ENCODE assay signal across 8 cellular contexts in genomic region chr9:2465921-2466460, GRCh38.
A peak's percentile ranks its signal among the peaks of the same experiment; 100 is the strongest.
DNase-seq lines count a peak whose midpoint lies in the region; ATAC-seq and TF ChIP-seq lines count a peak whose summit lies in the region.

No MANE protein-coding gene starts in this region.

- TF ChIP-seq POLR2A in HCT116 (IDR thresholded peaks at IDR 0.05; ENCODE audit: borderline replicate concordance, extremely low read depth, insufficient read depth, insufficient read length): no peak

- H3K9me2 ChIP-seq in HCT116 (ENCODE audit: insufficient read depth): no peaks in the 10 kb centered on the region

- CTCF ChIA-PET in HCT116 (lab: Charles Lee): interaction anchor here (0.7 kb wide), 1 partner anchor 1763 kb away, joined by 3 read pairs; no protein-coding TSS in a partner anchor

- no peak for TF ChIP-seq CTCF in HCT116 (IDR thresholded peaks at IDR 0.05 in 2 of 3, conservative IDR thresholded peaks at IDR 0.05 in 1 of 3; ENCODE audit: borderline replicate concordance in 1 of 3, insufficient read depth in 1 of 3, low read depth in 2 of 3, low read length in 2 of 3)

- H3K36me3 ChIP-seq in HCT116 (ENCODE audit: control insufficient read depth in 1 of 2, insufficient read depth in 2 of 2, low read length in 2 of 2) (no peaks in the 10 kb centered on the region), MG63 (no peaks in the 10 kb centered on the region)

- H3K4me3 ChIP-seq in HCT116 (replicated peaks in 1 of 2; ENCODE audit: low read depth in 1 of 2, low read length in 2 of 2): no peak overlapping the region
- H3K4me3 ChIP-seq in MG63: no peak overlapping the region

- H3K9ac ChIP-seq in HCT116 (ENCODE audit: low read length): no peak overlapping the region

- H3K4me2 ChIP-seq in HCT116 (ENCODE audit: low read length): peak overlapping the region; percentile 46

- intact Hi-C loops in HCT116 (cut with micrococcal nuclease): no loop called here

- POLR2A ChIA-PET in HCT116 (lab: Charles Lee): no interaction called here

- H3K79me2 ChIP-seq in HCT116 (ENCODE audit: insufficient read depth, low read length): no peaks in the 10 kb centered on the region

- RAD21 ChIA-PET in HCT116 (lab: Charles Lee; ENCODE audit: low non-redundant PET in 1 of 2, low total read pairs in 2 of 2, uncharacterized antibody in 2 of 2, unreplicated experiment in 2 of 2): no interaction called here

- H3K27ac ChIP-seq in HCT116 (ENCODE audit: low read depth, low read length) (no peak overlapping the region), epithelial cell of prostate (no peak overlapping the region)

- TF ChIP-seq RAD21 in HCT116 (IDR thresholded peaks at IDR 0.05; ENCODE audit: low read depth): no peak

- no peaks in the 10 kb centered on the region for H3K9me3 ChIP-seq in HCT116 (ENCODE audit: control insufficient read depth in 1 of 2, insufficient read depth in 1 of 2, low read depth in 1 of 2, low read length in 2 of 2)
- no peaks in the 10 kb centered on the region for H3K9me3 ChIP-seq in MG63

- H4K20me1 ChIP-seq in HCT116 (ENCODE audit: insufficient read depth): no peaks in the 10 kb centered on the region

- H3K4me1 ChIP-seq in HCT116 (ENCODE audit: control insufficient read depth in 1 of 2, insufficient read depth in 2 of 2, low read length in 2 of 2): peaks cover 8 to 13% of the 10 kb centered on the region in 2 experiments; a peak in 3 of 4 replicates

- DNase-seq in DMS 273 (lab: John Stamatoyannopoulos, UW; ENCODE audit: unreplicated experiment): peak; percentile 19
- DNase-seq in DMS 273 treated with DMSO at 0.1 percent for 48 hours (lab: John Stamatoyannopoulos, UW): no peak
- DNase-seq in HCT116 (ENCODE audit: low read depth, low spot score): peak; percentile 36
- DNase-seq in LoVo (ENCODE audit: low spot score): peak; percentile 57
- DNase-seq in epithelial cell of prostate (ENCODE audit: low read depth, low spot score): peak; percentile 53
- no peak for DNase-seq in stimulated activated CD4-positive, alpha-beta T cell treated with anti-CD3 and anti-CD28 coated beads, Interleukin-15, amount 100 ng/mL, for 24 hours
- no peak for DNase-seq in pons (ENCODE audit: low spot score)
- DNase-seq in MG63: no peak

- ATAC-seq in HCT116: peak; percentile 94

- no TSS peak for BruUV-seq in HCT116 (replicated peaks; lab: Mats Ljungman, UMichigan)

- H3K27me3 ChIP-seq in HCT116 (ENCODE audit: insufficient read depth, low read length) (peaks cover 13% of the 10 kb centered on the region; the same call in 1 of the 2 replicates), MG63 (no peaks in the 10 kb centered on the region)

- peak overlapping the region; percentile 8 for H2AFZ ChIP-seq in HCT116 (ENCODE audit: low read depth, low read length, poor library complexity, severe bottlenecking)

TF ChIP-seq in HCT116, 20 proteins besides CTCF, POLR2A, EP300 and RAD21:
- TF ChIP-seq ZBTB33 (IDR thresholded peaks at IDR 0.05; ENCODE audit: extremely low read depth, insufficient replicate concordance, low read length) (no peak), YY1 (IDR thresholded peaks at IDR 0.05; ENCODE audit: extremely low read depth, insufficient replicate concordance, low read depth, low read length) (no peak), FOSL1 (IDR thresholded peaks at IDR 0.05; ENCODE audit: low read depth) (no peak), ZFX (IDR thresholded peaks at IDR 0.05) (no peak), SP1 (IDR thresholded peaks at IDR 0.05; ENCODE audit: low read depth) (peak; percentile 29), ELF1 (IDR thresholded peaks at IDR 0.05; ENCODE audit: borderline replicate concordance, low read depth) (no peak), SRF (IDR thresholded peaks at IDR 0.05; ENCODE audit: low read depth) (no peak), SIN3A (IDR thresholded peaks at IDR 0.05; ENCODE audit: low read depth) (no peak)

Comparison
In these comparisons a context has a peak if more than half of its experiments do, and no peak if none do; other contexts are left out.
1. DNase-seq: peak in DMS 273 (single experiment), HCT116 (single experiment), LoVo (single experiment) and epithelial cell of prostate (single experiment); none in DMS 273 treated with DMSO at 0.1 percent for 48 hours (single experiment), stimulated activated CD4-positive, alpha-beta T cell treated with anti-CD3 and anti-CD28 coated beads, Interleukin-15, amount 100 ng/mL, for 24 hours (single experiment), pons (single experiment) and MG63 (single experiment).